In the genomic region with DNA sequence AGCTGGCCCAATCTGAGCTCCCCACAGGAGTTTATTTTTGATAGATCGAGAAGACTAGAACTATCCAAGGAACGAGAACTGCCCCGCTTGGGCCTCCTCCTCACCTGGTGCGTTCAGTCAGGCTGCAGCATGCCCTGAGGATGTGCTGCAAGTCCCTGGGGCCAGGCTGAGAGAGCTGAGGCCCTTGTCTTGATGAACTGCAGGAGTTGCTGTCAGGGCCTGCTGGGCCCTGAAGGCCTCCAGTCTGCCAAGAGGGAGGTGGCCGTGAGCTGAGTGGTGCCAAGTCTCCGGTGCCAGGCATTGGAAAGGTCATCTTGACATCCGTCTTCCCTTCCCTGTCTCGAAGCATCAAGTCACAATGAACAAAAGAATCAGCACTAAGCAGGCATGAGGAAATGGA, we compare ENCODE assay signal across 15 cellular contexts.
"Had no signal": no experiment of that assay in that cellular context is flagged by ENCODE, and none has a peak within 500 bp of the region (broad histone marks: within the 10 kb centered on the region; RNA-seq: fewer than 3 reads in every experiment).

No MANE protein-coding gene starts in this region.

- H3K4me3 ChIP-seq: lung, prostate gland, vagina had no signal

- DNase-seq: activated CD4-positive, alpha-beta memory T cell treated with anti-CD3 and anti-CD28 coated beads for 36 hours; activated gamma-delta T cell; activated T-cell treated with anti-CD3 and anti-CD28 coated beads, Interleukin-2, amount 50 U/mL, for 48 hours; cortex of kidney; effector CD8-positive, alpha-beta T cell; naive thymus-derived CD8-positive, alpha-beta T cell; stimulated activated CD4-positive, alpha-beta T cell treated with anti-CD3 and anti-CD28 coated beads, Interleukin-15, amount 100 ng/mL, for 24 hours; stimulated activated CD4-positive, alpha-beta T cell treated with anti-CD3 and anti-CD28 coated beads, Interleukin-4, amount 100 ng/mL, for 24 hours; T1000 had no signal

- H3K4me3 Mint-ChIP-seq: activated CD4-positive, alpha-beta memory T cell treated with anti-CD3 and anti-CD28 coated beads for 36 hours; activated naive CD8-positive, alpha-beta T cell; naive thymus-derived CD8-positive, alpha-beta T cell; stimulated activated naive CD8-positive, alpha-beta T cell treated with anti-CD3 and anti-CD28 coated beads, Interleukin-15, Interleukin-2, amounts not matched to agents 100 ng/mL and 50 ng/mL, for 24 hours had no signal

- H3K27ac ChIP-seq: prostate gland, vagina, VCaP had no signal

- H3K36me3 Mint-ChIP-seq: activated CD4-positive, alpha-beta memory T cell treated with anti-CD3 and anti-CD28 coated beads for 36 hours; activated naive CD8-positive, alpha-beta T cell; naive thymus-derived CD8-positive, alpha-beta T cell had no signal

- H3K36me3 ChIP-seq: prostate gland, vagina had no signal

- H3K27me3 Mint-ChIP-seq: activated CD4-positive, alpha-beta memory T cell treated with anti-CD3 and anti-CD28 coated beads for 36 hours; activated naive CD8-positive, alpha-beta T cell; naive thymus-derived CD8-positive, alpha-beta T cell; stimulated activated naive CD8-positive, alpha-beta T cell treated with anti-CD3 and anti-CD28 coated beads, Interleukin-15, Interleukin-2, amounts not matched to agents 100 ng/mL and 50 ng/mL, for 24 hours had no signal

- ATAC-seq: naive thymus-derived CD8-positive, alpha-beta T cell had no signal

- H3K27ac Mint-ChIP-seq: activated CD4-positive, alpha-beta memory T cell treated with anti-CD3 and anti-CD28 coated beads for 36 hours; activated naive CD8-positive, alpha-beta T cell; naive thymus-derived CD8-positive, alpha-beta T cell; stimulated activated naive CD8-positive, alpha-beta T cell treated with anti-CD3 and anti-CD28 coated beads, Interleukin-15, Interleukin-2, amounts not matched to agents 100 ng/mL and 50 ng/mL, for 24 hours had no signal

- H3K4me1 ChIP-seq: prostate gland had no signal

- H3K4me1 Mint-ChIP-seq: naive thymus-derived CD8-positive, alpha-beta T cell had no signal

- H3K9me3 ChIP-seq: prostate gland, vagina had no signal

- H3K9me3 Mint-ChIP-seq: activated CD4-positive, alpha-beta memory T cell treated with anti-CD3 and anti-CD28 coated beads for 36 hours; naive thymus-derived CD8-positive, alpha-beta T cell; stimulated activated naive CD8-positive, alpha-beta T cell treated with anti-CD3 and anti-CD28 coated beads, Interleukin-15, Interleukin-2, amounts not matched to agents 100 ng/mL and 50 ng/mL, for 24 hours had no signal

- H3K27me3 ChIP-seq: vagina had no signal
